25 cellular contexts compared by ENCODE assay signal in genomic region chr20:2114106-2114505, GRCh38. TPM values are rescaled to one million over a fixed set of nuclear protein-coding genes. Genes with fewer than 3 reads are reported as not detected.
DNase-seq lines count a peak whose midpoint lies in the region; ATAC-seq and TF ChIP-seq lines count a peak whose summit lies in the region.
"Had no signal": no experiment of that assay in that cellular context is flagged by ENCODE, and none has a peak within 500 bp of the region (broad histone marks: within the 10 kb centered on the region; RNA-seq: fewer than 3 reads in every experiment).

No MANE protein-coding gene starts in this region.

- TF ChIP-seq CTCF in CD8-positive, alpha-beta T cell (IDR thresholded peaks at IDR 0.05), result no peak
- TF ChIP-seq CTCF in nephron (IDR thresholded peaks at IDR 0.05; ENCODE audit: unreplicated experiment in 3 of 3) (no peak), spleen (IDR thresholded peaks at IDR 0.05 in 8 of 11, conservative IDR thresholded peaks at IDR 0.05 in 3 of 11) (no peak)

- CTCF ChIA-PET in CD8-positive, alpha-beta T cell (lab: Charles Lee), result interaction anchor here (0.9 kb wide), 1 partner anchor 10 kb away, joined by 3 read pairs; no protein-coding TSS in a partner anchor

- TF ChIP-seq POLR2A in spleen (IDR thresholded peaks at IDR 0.05), result no peak

- peak overlapping the region; percentile 29 for H3K27ac Mint-ChIP-seq in CD8-positive, alpha-beta T cell
- H3K27ac Mint-ChIP-seq in dendritic cell treated with granulocyte-macrophage colony-stimulating factor and Interleukin-4, amounts not matched to agents 40 ng/mL and 50 ng/mL, for 4 days, result peak overlapping the region; percentile 67
- H3K27ac Mint-ChIP-seq in nephron, result peak overlapping the region; percentile 30 to 98 (median 97)
- H3K27ac Mint-ChIP-seq: activated naive CD8-positive, alpha-beta T cell treated with anti-CD3 and anti-CD28 coated beads, Interleukin-2, amount 50 U/mL, for 24 hours; T-cell had no signal

- H3K4me1 ChIP-seq in BLaER1, result peaks cover 55% of the 10 kb centered on the region
- peaks cover 50% of the 10 kb centered on the region for H3K4me1 ChIP-seq in CD8-positive, alpha-beta T cell (ENCODE audit: insufficient read depth, low read length)
- H3K4me1 ChIP-seq in spleen, result peaks cover 22 to 100% (median 69%) of the 10 kb centered on the region in 6 donors

- H3K4me1 Mint-ChIP-seq in CD8-positive, alpha-beta T cell (ENCODE audit: low read depth), result peaks cover 82% of the 10 kb centered on the region
- H3K4me1 Mint-ChIP-seq in dendritic cell treated with granulocyte-macrophage colony-stimulating factor and Interleukin-4, amounts not matched to agents 40 ng/mL and 50 ng/mL, for 4 days (ENCODE audit: low read depth), result peaks cover 56% of the 10 kb centered on the region
- H3K4me1 Mint-ChIP-seq in nephron, result peaks cover 56% of the 10 kb centered on the region

- no peaks in the 10 kb centered on the region for H3K9me3 Mint-ChIP-seq in CD8-positive, alpha-beta T cell
- H3K9me3 Mint-ChIP-seq in dendritic cell treated with granulocyte-macrophage colony-stimulating factor and Interleukin-4, amounts not matched to agents 40 ng/mL and 50 ng/mL, for 4 days, result no peaks in the 10 kb centered on the region
- H3K9me3 Mint-ChIP-seq in nephron, result no peaks in the 10 kb centered on the region
- H3K9me3 Mint-ChIP-seq: activated naive CD8-positive, alpha-beta T cell treated with anti-CD3 and anti-CD28 coated beads, Interleukin-2, amount 50 U/mL, for 24 hours; activated T-cell treated with anti-CD3 and anti-CD28 coated beads, Interleukin-2, amount 50 U/mL, for 4 hours; T-cell had no signal

- POLR2A ChIA-PET in CD8-positive, alpha-beta T cell (lab: Charles Lee), result interaction anchor here (1.0 kb wide), 1 partner anchor 11 kb away, joined by 4 read pairs; no protein-coding TSS in a partner anchor

- H4K20me1 ChIP-seq in BLaER1, result peaks cover 97% of the 10 kb centered on the region

- no peaks in the 10 kb centered on the region for H3K27me3 Mint-ChIP-seq in CD8-positive, alpha-beta T cell (ENCODE audit: low read depth)
- no peaks in the 10 kb centered on the region for H3K27me3 Mint-ChIP-seq in dendritic cell treated with granulocyte-macrophage colony-stimulating factor and Interleukin-4, amounts not matched to agents 40 ng/mL and 50 ng/mL, for 4 days
- H3K27me3 Mint-ChIP-seq in nephron (ENCODE audit: low read depth), result no peaks in the 10 kb centered on the region
- H3K27me3 Mint-ChIP-seq: activated naive CD8-positive, alpha-beta T cell treated with anti-CD3 and anti-CD28 coated beads, Interleukin-2, amount 50 U/mL, for 24 hours; T-cell had no signal

- H3K4me3 Mint-ChIP-seq in CD8-positive, alpha-beta T cell, result no peak overlapping the region
- H3K4me3 Mint-ChIP-seq in dendritic cell treated with granulocyte-macrophage colony-stimulating factor and Interleukin-4, amounts not matched to agents 40 ng/mL and 50 ng/mL, for 4 days, result no peak overlapping the region
- H3K4me3 Mint-ChIP-seq in nephron, result no peak overlapping the region
- H3K4me3 Mint-ChIP-seq: activated naive CD8-positive, alpha-beta T cell treated with anti-CD3 and anti-CD28 coated beads, Interleukin-2, amount 50 U/mL, for 24 hours; activated T-cell treated with anti-CD3 and anti-CD28 coated beads, Interleukin-2, amount 50 U/mL, for 4 hours had no signal

- no peak for ATAC-seq in CD8-positive, alpha-beta T cell
- ATAC-seq: activated naive CD8-positive, alpha-beta T cell treated with anti-CD3 and anti-CD28 coated beads, Interleukin-2, amount 50 U/mL, for 24 hours; activated T-cell treated with anti-CD3 and anti-CD28 coated beads, Interleukin-2, amount 50 U/mL, for 4 hours; T-cell had no signal

- H3K36me3 ChIP-seq in BLaER1, result peaks cover 85% of the 10 kb centered on the region
- H3K36me3 ChIP-seq in CD8-positive, alpha-beta T cell (ENCODE audit: insufficient read depth, low read length), result peaks cover 8% of the 10 kb centered on the region
- H3K36me3 ChIP-seq in spleen, result peaks cover 0 to 50% (median 19%) of the 10 kb centered on the region in 6 donors

- H3K36me3 Mint-ChIP-seq in CD8-positive, alpha-beta T cell, result peaks cover 60% of the 10 kb centered on the region
- H3K36me3 Mint-ChIP-seq in dendritic cell treated with granulocyte-macrophage colony-stimulating factor and Interleukin-4, amounts not matched to agents 40 ng/mL and 50 ng/mL, for 4 days (ENCODE audit: low read depth), result peaks cover 44% of the 10 kb centered on the region
- H3K36me3 Mint-ChIP-seq in nephron (ENCODE audit: low read depth), result peaks cover 40% of the 10 kb centered on the region

- DNase-seq in CD8-positive, alpha-beta T cell, result no peak
- DNase-seq in SK-N-DZ (ENCODE audit: low spot score) (no peak), iPS-NIHi7 (ENCODE audit: extremely low spot score) (no peak), spleen (no peak)
- no peak for DNase-seq in stimulated activated CD4-positive, alpha-beta T cell treated with anti-CD3 and anti-CD28 coated beads, Interleukin-15, amount 100 ng/mL, for 24 hours
- DNase-seq: activated CD4-positive, CD25-positive, alpha-beta regulatory T cell treated with anti-CD3 and anti-CD28 coated beads, Interleukin-2, amount 50 U/mL, for 72 hours; activated CD8-positive, alpha-beta memory T cell treated with anti-CD3 and anti-CD28 coated beads for 24 hours; activated naive CD8-positive, alpha-beta T cell treated with anti-CD3 and anti-CD28 coated beads, Interleukin-2, amount 50 U/mL, for 24 hours; activated T-cell treated with anti-CD3 and anti-CD28 coated beads, Interleukin-2, amount 50 U/mL, for 4 hours; cerebellar nuclear complex; kidney glomerular epithelial cell; NCI-H1436 treated with DMSO at 0.1 percent for 48 hours; NCI-H2107; NCI-H446; NCI-H774; occipital lobe; stimulated activated CD4-positive, alpha-beta T cell treated with anti-CD3 and anti-CD28 coated beads, Interleukin-1b, Interleukin-23, amount 100 ng/mL, for 48 hours; substantia nigra; T-cell; upper lobe of left lung had no signal

- no peak overlapping the region for H3K9ac ChIP-seq in BLaER1

- H3K4me3 ChIP-seq in BLaER1 (no peak overlapping the region), spleen (no peak overlapping the region)
- no peak overlapping the region for H3K4me3 ChIP-seq in CD8-positive, alpha-beta T cell (ENCODE audit: low read depth, low read length)
- H3K4me3 ChIP-seq: SJSA1, skin epidermis, upper lobe of left lung had no signal

- H3K27me3 ChIP-seq in BLaER1 (no peaks in the 10 kb centered on the region), spleen (replicated peaks in 1 of 7) (no peaks in the 10 kb centered on the region)
- H3K27me3 ChIP-seq in CD8-positive, alpha-beta T cell (ENCODE audit: insufficient read depth, low read length), result no peaks in the 10 kb centered on the region
- H3K27me3 ChIP-seq: SJSA1, upper lobe of left lung had no signal

- intact Hi-C loops in CD8-positive, alpha-beta T cell (cut with DNase I, micrococcal nuclease), result no loop called here
- intact Hi-C loops in dendritic cell treated with granulocyte-macrophage colony-stimulating factor and Interleukin-4, amounts not matched to agents 40 ng/mL and 50 ng/mL, for 4 days (cut with micrococcal nuclease), result no loop called here
- intact Hi-C loops in spleen (cut with DNase I; ENCODE audit: low total_unique reads), result no loop called here

- peak overlapping the region; percentile 20; the same call in 1 of the 2 replicates for H3K4me2 ChIP-seq in BLaER1

- no peaks in the 10 kb centered on the region; the same call in 1 of the 2 replicates for H3K9me3 ChIP-seq in BLaER1
- no peaks in the 10 kb centered on the region for H3K9me3 ChIP-seq in CD8-positive, alpha-beta T cell (ENCODE audit: low read length)
- no peaks in the 10 kb centered on the region for H3K9me3 ChIP-seq in spleen
- H3K9me3 ChIP-seq: SJSA1, upper lobe of left lung had no signal

- H3K27ac ChIP-seq in BLaER1 (no peak overlapping the region), spleen (peak overlapping the region in 4 of 8 donors; percentile 32 to 58 (median 45))
- no peak overlapping the region for H3K27ac ChIP-seq in CD8-positive, alpha-beta T cell (ENCODE audit: low read depth, low read length)

- WGBS in spleen, 5 donors, result 81 to 91% (median 89%) methylated on average over 9 of the region's 9 CpGs

RNA-seq across cellular contexts. Expression of gene STK35, which starts 12.5 kb away (rescaled TPM):
- total RNA-seq in CD8-positive, alpha-beta T cell, result 10 to 100 TPM; 17.1 to 17.5 TPM
- polyA plus RNA-seq in SK-N-DZ (2014; cell fraction: cytosol; rRNA removed), result 12.5 and 13.8 TPM in 2 replicates
- 8.0 and 13.2 TPM in 2 replicates for polyA plus RNA-seq in SK-N-DZ (2014; cell fraction: nucleus; rRNA removed)
- 10 to 100 TPM; 12.1 to 25.4 (median 16.7) TPM for total RNA-seq in spleen
- polyA plus RNA-seq in spleen, result 1 to 10 TPM; 1.8 to 4.7 (median 2.2) TPM

Comparison
In these comparisons a context has a peak if more than half of its experiments do, and no peak if none do; other contexts are left out.
1. H3K27ac Mint-ChIP-seq: peak in every context shown above with its lines; median percentile 97 in nephron; 67 in dendritic cell treated with granulocyte-macrophage colony-stimulating factor and Interleukin-4, amounts not matched to agents 40 ng/mL and 50 ng/mL, for 4 days; 29 in CD8-positive, alpha-beta T cell.